8 cellular contexts compared by ENCODE assay signal in the genomic region with DNA sequence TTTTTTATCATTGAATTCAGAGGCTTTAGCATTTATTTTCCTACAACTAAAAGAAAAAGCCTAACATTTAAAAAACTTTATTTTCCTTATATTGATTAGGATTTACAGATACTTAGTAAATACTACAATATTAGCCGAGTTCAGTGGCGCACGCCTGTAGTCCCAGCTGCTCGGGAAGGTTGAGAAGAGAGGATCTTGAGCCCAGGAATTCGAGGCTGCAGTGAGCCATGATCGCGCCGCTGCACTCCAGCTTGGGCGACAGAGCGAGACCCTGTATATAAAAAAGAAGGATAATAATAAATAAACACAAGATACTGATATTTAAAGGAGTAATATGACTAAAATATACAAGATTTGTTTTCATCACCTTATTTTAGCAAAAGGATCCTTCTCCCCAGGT. TPM values are rescaled to one million over a fixed set of nuclear protein-coding genes. Genes with fewer than 3 reads are reported as not detected.
DNase-seq lines count a peak whose midpoint lies in the region; ATAC-seq and TF ChIP-seq lines count a peak whose summit lies in the region.

No MANE protein-coding gene starts in this region.

- DNase-seq in activated T-cell treated with anti-CD3 and anti-CD28 coated beads, Interleukin-2, amount 50 U/mL, for 72 hours: no peak
- DNase-seq in activated T-cell treated with anti-CD3 and anti-CD28 coated beads for 4 hours: no peak
- DNase-seq in ascending aorta (ENCODE audit: low spot score in 2 of 2): no peak
- DNase-seq in left lung: no peak
- DNase-seq in upper lobe of left lung: no peak
- DNase-seq in HUDEP-2 (lab: John Stamatoyannopoulos, UW; ENCODE audit: unreplicated experiment in 76 of 76): no peak

- H3K27me3 ChIP-seq in ascending aorta (no peaks in the 10 kb centered on the region), left lung (no peaks in the 10 kb centered on the region), upper lobe of left lung (no peaks in the 10 kb centered on the region)

- peaks cover 21% of the 10 kb centered on the region for H3K27me3 Mint-ChIP-seq in activated T-cell treated with anti-CD3 and anti-CD28 coated beads, Interleukin-2, amount 50 U/mL, for 72 hours (ENCODE audit: low read depth)

- WGBS in upper lobe of left lung, 2 donors: 43 to 57% methylated on average over 10 of the region's 10 CpGs

- H3K36me3 ChIP-seq in ascending aorta (no peaks in the 10 kb centered on the region), left lung (peaks cover 0 to 6% of the 10 kb centered on the region in 2 donors), upper lobe of left lung (peaks cover 0 to 4% (median 2%) of the 10 kb centered on the region in 4 donors)

- TF ChIP-seq EP300 in upper lobe of left lung (IDR thresholded peaks at IDR 0.05): no peak

- H3K36me3 Mint-ChIP-seq in activated T-cell treated with anti-CD3 and anti-CD28 coated beads, Interleukin-2, amount 50 U/mL, for 72 hours (ENCODE audit: insufficient read depth in 2 of 2): peaks cover 6 to 16% of the 10 kb centered on the region in 2 donors

- H3K9me3 ChIP-seq in ascending aorta (no peaks in the 10 kb centered on the region), left lung (no peaks in the 10 kb centered on the region), upper lobe of left lung (no peaks in the 10 kb centered on the region)

- no peaks in the 10 kb centered on the region for H3K4me1 ChIP-seq in ascending aorta
- peaks cover 0 to 5% of the 10 kb centered on the region in 2 donors for H3K4me1 ChIP-seq in left lung
- H3K4me1 ChIP-seq in upper lobe of left lung: peaks cover 0 to 10% (median 4%) of the 10 kb centered on the region in 4 donors

- TF ChIP-seq CTCF in ascending aorta (IDR thresholded peaks at IDR 0.05) (no peak), left lung (IDR thresholded peaks at IDR 0.05) (no peak), upper lobe of left lung (IDR thresholded peaks at IDR 0.05) (no peak)

- H3K27ac ChIP-seq in ascending aorta (peak overlapping the region; percentile 22 to 59), left lung (peak overlapping the region; percentile 77 to 86), upper lobe of left lung (peak overlapping the region in 3 of 4 donors; percentile 48 to 92 (median 87))

- intact Hi-C loops in ascending aorta (cut with DNase I) (loop anchor here (1.0 to 10.0 kb wide), 7 partner anchors 18 to 1509 kb away; a partner anchor contains a TSS), left lung (cut with DNase I) (no loop called here)

- H3K4me3 ChIP-seq in ascending aorta: peak overlapping the region; percentile 36 to 53
- H3K4me3 ChIP-seq in left lung: peak overlapping the region; percentile 2 to 69
- H3K4me3 ChIP-seq in upper lobe of left lung: peak overlapping the region in 3 of 4 donors; percentile 20 to 74 (median 65)

- peak overlapping the region; percentile 88 to 100 for H3K4me3 Mint-ChIP-seq in activated T-cell treated with anti-CD3 and anti-CD28 coated beads, Interleukin-2, amount 50 U/mL, for 72 hours

- H3K27ac Mint-ChIP-seq in activated T-cell treated with anti-CD3 and anti-CD28 coated beads, Interleukin-2, amount 50 U/mL, for 72 hours: peak overlapping the region; percentile 100

- H3K9me3 Mint-ChIP-seq in activated T-cell treated with anti-CD3 and anti-CD28 coated beads, Interleukin-2, amount 50 U/mL, for 72 hours: no peaks in the 10 kb centered on the region

- no peak for ATAC-seq in activated T-cell treated with anti-CD3 and anti-CD28 coated beads, Interleukin-2, amount 50 U/mL, for 72 hours (replicated peaks in 1 of 2)
- peak; percentile 31 for ATAC-seq in left lung
- no peak for ATAC-seq in upper lobe of left lung (ENCODE audit: low FRiP score in 2 of 2)
- ATAC-seq in HG03025 (IDR thresholded peaks at IDR 0.05; ENCODE audit: low FRiP score, unreplicated experiment): no peak
- no peak for ATAC-seq in HG02588 (IDR thresholded peaks at IDR 0.05; ENCODE audit: unreplicated experiment)

- TF ChIP-seq POLR2A in upper lobe of left lung (IDR thresholded peaks at IDR 0.05): no peak

- H3K4me1 Mint-ChIP-seq in activated T-cell treated with anti-CD3 and anti-CD28 coated beads, Interleukin-2, amount 50 U/mL, for 72 hours (ENCODE audit: low read depth): peaks cover 7% of the 10 kb centered on the region

RNA-seq across cellular contexts. Expression of a gene that starts 0.7 kb away (rescaled TPM):
- 10 to 100 TPM; 20.4 to 25.6 TPM for total RNA-seq in activated T-cell treated with anti-CD3 and anti-CD28 coated beads, Interleukin-2, amount 50 U/mL, for 72 hours
- not detected for total RNA-seq in ascending aorta
- 1 to 10 TPM; 4.5 to 5.5 TPM for total RNA-seq in left lung
- 10 to 100 TPM in 2 of 6 donors, 1 to 10 TPM in 4; 3.5 to 14.7 (median 7.4) TPM for total RNA-seq in upper lobe of left lung

RNA-seq across cellular contexts. Expression of a gene that starts 18.1 kb away (rescaled TPM):
- total RNA-seq in activated T-cell treated with anti-CD3 and anti-CD28 coated beads, Interleukin-2, amount 50 U/mL, for 72 hours: 10 to 100 TPM; 44.8 to 47.3 TPM
- total RNA-seq in ascending aorta (8.8 TPM), left lung (10 to 100 TPM; 10.2 to 11.2 TPM), upper lobe of left lung (10 to 100 TPM in 5 of 6 donors, 1 to 10 TPM in 1; 3.1 to 15.2 (median 13.3) TPM)

RNA-seq across cellular contexts. Expression of a gene that starts 18.2 kb away (rescaled TPM):
- 10 to 100 TPM; 55.7 to 63.7 TPM for total RNA-seq in activated T-cell treated with anti-CD3 and anti-CD28 coated beads, Interleukin-2, amount 50 U/mL, for 72 hours
- total RNA-seq in ascending aorta (24.5 TPM), left lung (10 to 100 TPM; 81.7 to 91.9 TPM), upper lobe of left lung (10 to 100 TPM; 32.5 to 76.7 (median 47.5) TPM)

RNA-seq across cellular contexts. Expression of a gene that starts 42.2 kb away (rescaled TPM):
- not detected for total RNA-seq in activated T-cell treated with anti-CD3 and anti-CD28 coated beads, Interleukin-2, amount 50 U/mL, for 72 hours
- total RNA-seq in ascending aorta (not detected), left lung (1 to 10 TPM in 1 of 2 donors, not detected in 1; 2.7 TPM), upper lobe of left lung (10 to 100 TPM in 2 of 6 donors, 1 to 10 TPM in 2, under 1 TPM in 1, not detected in 1; 0.31 to 13.5 (median 3.0) TPM)
